7 cellular contexts compared by ENCODE assay signal in the genomic region with DNA sequence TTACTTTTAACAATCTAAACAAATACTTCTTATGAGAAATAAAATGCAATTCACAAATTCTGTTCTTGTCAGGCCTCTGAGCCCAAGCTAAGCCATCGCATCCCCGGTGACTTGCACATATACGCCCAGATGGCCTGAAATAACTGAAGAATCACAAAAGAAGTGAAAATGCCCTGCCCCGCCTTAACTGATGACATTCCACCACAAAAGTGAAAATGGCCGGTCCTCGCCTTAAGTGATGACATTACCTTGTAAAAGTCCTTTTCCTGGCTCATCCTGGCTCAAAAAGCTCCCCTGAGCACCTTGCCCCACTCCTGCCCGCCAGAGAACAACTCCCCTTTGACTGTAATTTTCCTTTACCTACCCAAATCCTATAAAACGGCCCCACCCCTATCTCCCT. TPM values are rescaled to one million over a fixed set of nuclear protein-coding genes. Genes with fewer than 3 reads are reported as not detected.
A peak's percentile ranks its signal among the peaks of the same experiment; 100 is the strongest.
DNase-seq lines count a peak whose midpoint lies in the region; ATAC-seq, FAIRE-seq and TF ChIP-seq lines count a peak whose summit lies in the region.
"Not testable (repeated sequence)": the region's sequence is repeated elsewhere in the genome, so short reads cannot be mapped to it uniquely, and the experiment has no call there.

No MANE protein-coding gene starts in this region.

- not testable (repeated sequence) for TF ChIP-seq CTCF in WI38 (IDR thresholded peaks at IDR 0.05; ENCODE audit: low read depth, low read length); K562 (IDR thresholded peaks at IDR 0.05 in 2 of 3, conservative IDR thresholded peaks at IDR 0.05 in 1 of 3; ENCODE audit: insufficient read depth in 2 of 3, low read depth in 1 of 3, low read length in 3 of 3); fibroblast of the aortic adventitia (IDR thresholded peaks at IDR 0.05; ENCODE audit: insufficient read depth, low read length); retinal pigment epithelial cell (conservative IDR thresholded peaks at IDR 0.05; ENCODE audit: low read depth, low read length)

- DNase-seq in NAMALWA (ENCODE audit: low spot score) (peak; percentile 44), K562 (ENCODE audit: extremely low read depth in 1 of 4, low spot score in 3 of 4) (peak in 1 of 4 experiments; percentile 36), fibroblast of the aortic adventitia (ENCODE audit: low read depth) (peak; percentile 26), lung microvascular endothelial cell (ENCODE audit: low read depth in 2 of 2) (peak; percentile 15 to 24)
- not testable (repeated sequence) for DNase-seq in retinal pigment epithelial cell (ENCODE audit: low read depth)

- peak overlapping the region; percentile 78 for H3K27ac ChIP-seq in K562 (ENCODE audit: extremely low read depth, low read depth, low read length)

- WGBS in K562 (ENCODE audit: insufficient coverage, low coverage, missing lambda C conversion rate), result 1% methylated on average over 7 of the region's 8 CpGs

- H3K9me3 ChIP-seq in K562 (replicated peaks; ENCODE audit: control insufficient read depth, insufficient read depth, low read depth, low read length), result not testable (repeated sequence)

- not testable (repeated sequence) for H3K27me3 ChIP-seq in K562 (ENCODE audit: control insufficient read depth in 2 of 2, insufficient read depth in 2 of 2, low read length in 2 of 2)

- H3K36me3 ChIP-seq in K562 (ENCODE audit: control insufficient read depth, insufficient read depth, low read length), result peaks cover 11% of the 10 kb centered on the region

- H3K9ac ChIP-seq in K562 (ENCODE audit: insufficient read depth in 1 of 2, low read depth in 2 of 2, low read length in 2 of 2), result peak overlapping the region in 1 of 2 experiments; percentile 86; a peak in 3 of 4 replicates

- ATAC-seq in K562, result 0 out of 3 replicates have a peak, but pooled peaks have one; percentile 6

- POLR2A ChIA-PET in K562 (lab: Yijun Ruan, JAX), result interaction anchor here (1.0 kb wide), 1 partner anchor 336 kb away, joined by 3 read pairs; no protein-coding TSS in a partner anchor

- intact Hi-C loops in K562 (cut with micrococcal nuclease), result loop anchor here (5.0 kb wide), 1 partner anchor 624 kb away; no protein-coding TSS in a partner anchor

- peak overlapping the region; percentile 82 for H3K4me2 ChIP-seq in K562 (ENCODE audit: insufficient read depth, low read length)

- FAIRE-seq in K562 (lab: Jason Lieb, UNC), result not testable (repeated sequence)

- in situ Hi-C loops in K562 (cut with MboI), result not testable (repeated sequence)

- H3K4me3 ChIP-seq in GM08714 (ENCODE audit: low read length) (peak overlapping the region; percentile 91), WI38 (ENCODE audit: low read depth, low read length) (peak overlapping the region; percentile 77), K562 (peak overlapping the region; percentile 66), fibroblast of the aortic adventitia (ENCODE audit: low read depth, low read length) (peak overlapping the region; percentile 85), retinal pigment epithelial cell (ENCODE audit: low read length) (peak overlapping the region; percentile 86)

- TF ChIP-seq POLR2A in K562 (conservative IDR thresholded peaks at IDR 0.05), result not testable (repeated sequence)

- not testable (repeated sequence) for H4K20me1 ChIP-seq in K562 (replicated peaks; ENCODE audit: control insufficient read depth, insufficient read depth, low read length)

- not testable (repeated sequence) for H3K9me1 ChIP-seq in K562 (ENCODE audit: control insufficient read depth, insufficient read depth, low read length)

- not testable (repeated sequence) for H3K4me1 ChIP-seq in K562 (replicated peaks in 1 of 2; ENCODE audit: control insufficient read depth in 2 of 2, insufficient read depth in 2 of 2, low read length in 2 of 2)

- BruUV-seq in K562 (replicated peaks; lab: Mats Ljungman, UMichigan), result not testable (repeated sequence)

- CTCF ChIA-PET in K562 (lab: Yijun Ruan, JAX; ENCODE audit: low intra/inter-chr PET ratio), result not testable (repeated sequence)

- H3K79me2 ChIP-seq in K562 (ENCODE audit: control insufficient read depth, insufficient read depth, low read length), result peaks cover 21% of the 10 kb centered on the region

- H2AFZ ChIP-seq in K562 (ENCODE audit: low read depth, low read length), result peak overlapping the region; percentile 89

- not testable (repeated sequence) for TF ChIP-seq EP300 in K562 (IDR thresholded peaks at IDR 0.05; ENCODE audit: low read length)

- not testable (repeated sequence) for TF ChIP-seq RAD21 in K562 (CRISPR knock-in tag; conservative IDR thresholded peaks at IDR 0.05 in 1 of 2, IDR thresholded peaks at IDR 0.05 in 1 of 2)

TF ChIP-seq in K562, 482 proteins besides CTCF, POLR2A, EP300 and RAD21:
- TF ChIP-seq TEAD1 (CRISPR knock-in tag; IDR thresholded peaks at IDR 0.05), result peak in 1 of 2 experiments; percentile 81; a peak in 2 of 4 replicates
- 0 out of 2 replicates have a peak, but pooled peaks have one; percentile 20 for TF ChIP-seq SMARCC2 (IDR thresholded peaks at IDR 0.05; ENCODE audit: low read depth)
- TF ChIP-seq NFRKB (IDR thresholded peaks at IDR 0.05; ENCODE audit: low read depth), result peak; percentile 50; the same call in 1 of the 2 replicates
- peak; percentile 55 for TF ChIP-seq ZNF316 (IDR thresholded peaks at IDR 0.05)
- TF ChIP-seq CTBP1 (IDR thresholded peaks at IDR 0.05; ENCODE audit: borderline replicate concordance), result peak; percentile 66; the same call in 1 of the 2 replicates
- TF ChIP-seq RBFOX2 (IDR thresholded peaks at IDR 0.05; ENCODE audit: low read depth, low read length), result 0 out of 2 replicates have a peak, but pooled peaks have one; percentile 17
- peak; percentile 67 for TF ChIP-seq NFE2 (IDR thresholded peaks at IDR 0.05; ENCODE audit: low read depth)
- TF ChIP-seq SOX6 (IDR thresholded peaks at IDR 0.05), result 0 out of 2 replicates have a peak, but pooled peaks have one; percentile 14
- TF ChIP-seq C11orf30 (IDR thresholded peaks at IDR 0.05; ENCODE audit: low read depth), result peak; percentile 44; the same call in 1 of the 2 replicates
- peak; percentile 53 for TF ChIP-seq MAFG (tag; conservative IDR thresholded peaks at IDR 0.05)
- peak; percentile 19; the same call in 1 of the 2 replicates for TF ChIP-seq EP400 (IDR thresholded peaks at IDR 0.05)
- peak; percentile 26; the same call in 1 of the 2 replicates for TF ChIP-seq CEBPG (CRISPR knock-in tag; IDR thresholded peaks at IDR 0.05)
- TF ChIP-seq CEBPG (tag; conservative IDR thresholded peaks at IDR 0.05 in 1 of 2, IDR thresholded peaks at IDR 0.05 in 1 of 2), result not testable (repeated sequence)
- peak; percentile 43 for TF ChIP-seq TAF1 (IDR thresholded peaks at IDR 0.05; ENCODE audit: control insufficient read depth, extremely low read depth, insufficient read depth, low read length, severe bottlenecking)
- peak in 2 of 3 experiments; percentile 25 to 76 for TF ChIP-seq YY1 (IDR thresholded peaks at IDR 0.05; ENCODE audit: borderline replicate concordance in 1 of 3, control insufficient read depth in 1 of 3, extremely low read depth in 1 of 3, insufficient read depth in 3 of 3, insufficient read length in 1 of 3, insufficient replicate concordance in 2 of 3, low read depth in 1 of 3, low read length in 2 of 3)

RNA-seq across cellular contexts. Expression of a gene that starts 1.2 kb away (rescaled TPM):
- total RNA-seq in K562 (2011; cell fraction: chromatin; rRNA removed; ENCODE audit: low replicate concordance), result 23.2 and 59.0 TPM in 2 replicates
- total RNA-seq in K562 (2011; cell fraction: nucleolus; rRNA removed), result 14.2 and 15.0 TPM in 2 replicates
- 30.9 and 43.3 TPM in 2 replicates for total RNA-seq in K562 (2011; cell fraction: nucleoplasm; rRNA removed)
- 33.6 and 36.0 TPM in 2 replicates for total RNA-seq in K562 (2014; rRNA removed)
- 56.5 and 60.4 TPM in 2 replicates for total RNA-seq in K562 (2014; rRNA removed; fragmentation: Illumina TruSeq; extraction: Trizol)
- 46.1 and 48.0 TPM in 2 replicates for total RNA-seq in K562 (2015; rRNA removed; fragmentation: Illumina TruSeq; extraction: Trizol)
- 43.0 and 45.3 TPM in 2 replicates for total RNA-seq in K562 (2021)
- polyA plus RNA-seq in K562 (2011; rRNA removed), result 48.7 and 60.2 TPM in 2 replicates
- 16.6 and 25.3 TPM in 2 replicates for polyA plus RNA-seq in K562 (2011; cell fraction: cytosol; rRNA removed)
- polyA plus RNA-seq in K562 (2011; cell fraction: nucleus; rRNA removed), result 29.1 and 44.4 TPM in 2 replicates
- polyA plus RNA-seq in K562 (2012), result 53.2 and 64.8 TPM in 2 replicates
- 51.9 and 55.5 TPM in 2 replicates for polyA plus RNA-seq in K562 (2014; fragmentation: Illumina TruSeq; extraction: Trizol)
- 10 to 100 TPM; 66.2 to 67.2 TPM for polyA plus RNA-seq in K562 (2014; fragmentation: Nextera tagmentation; extraction: Ambion mirVana)
- 44.7 and 47.6 TPM in 2 replicates for polyA plus RNA-seq in K562 (2014; rRNA removed)
- polyA minus RNA-seq in K562 (2011; rRNA and poly(A)+ RNA removed), result 89.9 and 93.7 TPM in 2 replicates
- 31.4 and 36.0 TPM in 2 replicates for polyA minus RNA-seq in K562 (2011; cell fraction: cytosol; rRNA and poly(A)+ RNA removed)
- 26.7 and 45.7 TPM in 2 replicates for polyA minus RNA-seq in K562 (2011; cell fraction: nucleus; rRNA and poly(A)+ RNA removed)
- 81.3 and 380 TPM in 2 replicates for total RNA-seq in fibroblast of the aortic adventitia (ENCODE audit: low replicate concordance)
- total RNA-seq in lung microvascular endothelial cell, result 44.7 and 51.0 TPM in 2 replicates
